8 cellular contexts compared by ENCODE assay signal in genomic region chr16:23509441-23509754, GRCh38. TPM values are rescaled to one million over a fixed set of nuclear protein-coding genes. Genes with fewer than 3 reads are reported as not detected.
DNase-seq lines count a peak whose midpoint lies in the region; ATAC-seq, FAIRE-seq and TF ChIP-seq lines count a peak whose summit lies in the region.

No MANE protein-coding gene starts in this region.

- H4K20me1 ChIP-seq in astrocyte (ENCODE audit: insufficient read depth, low read length) = peaks cover 50% of the 10 kb centered on the region

- no peaks in the 10 kb centered on the region for H3K9me3 ChIP-seq in astrocyte (ENCODE audit: insufficient read depth, low read depth, low read length)
- H3K9me3 ChIP-seq in lower lobe of right lung = no peaks in the 10 kb centered on the region

- H3K9ac ChIP-seq in astrocyte (ENCODE audit: low read length) = peak overlapping the region; percentile 83

- H3K4me3 ChIP-seq in astrocyte (ENCODE audit: insufficient read depth, low read depth, low read length) = peak overlapping the region; percentile 69
- peak overlapping the region; percentile 80 for H3K4me3 ChIP-seq in lower lobe of right lung

- peak overlapping the region; percentile 88 for H3K4me2 ChIP-seq in astrocyte (ENCODE audit: low read length)

- H3K4me3 Mint-ChIP-seq in activated T-cell treated with anti-CD3 and anti-CD28 coated beads, Interleukin-2, amount 50 U/mL, for 72 hours = peak overlapping the region; percentile 92 to 95
- H3K4me3 Mint-ChIP-seq in astrocyte (ENCODE audit: unreplicated experiment) = peak overlapping the region; percentile 93
- peak overlapping the region; percentile 89 for H3K4me3 Mint-ChIP-seq in type B pancreatic cell

- H3K27me3 Mint-ChIP-seq in activated T-cell treated with anti-CD3 and anti-CD28 coated beads, Interleukin-2, amount 50 U/mL, for 72 hours (ENCODE audit: low read depth) = no peaks in the 10 kb centered on the region
- H3K27me3 Mint-ChIP-seq in astrocyte (ENCODE audit: low read depth, unreplicated experiment) = no peaks in the 10 kb centered on the region
- H3K27me3 Mint-ChIP-seq in type B pancreatic cell = no peaks in the 10 kb centered on the region

- H3K4me1 ChIP-seq in astrocyte (ENCODE audit: insufficient read depth, low read length) (peaks cover 32% of the 10 kb centered on the region), lower lobe of right lung (peaks cover 45% of the 10 kb centered on the region)

- H3K27me3 ChIP-seq in astrocyte (ENCODE audit: insufficient read depth, low read length) (no peaks in the 10 kb centered on the region), lower lobe of right lung (ENCODE audit: low read depth) (no peaks in the 10 kb centered on the region)

- peak overlapping the region; percentile 54 for H3K27ac Mint-ChIP-seq in activated T-cell treated with anti-CD3 and anti-CD28 coated beads, Interleukin-2, amount 50 U/mL, for 72 hours
- H3K27ac Mint-ChIP-seq in astrocyte (ENCODE audit: unreplicated experiment) = peak overlapping the region; percentile 88
- H3K27ac Mint-ChIP-seq in type B pancreatic cell = peak overlapping the region; percentile 71

- H3K4me1 Mint-ChIP-seq in activated T-cell treated with anti-CD3 and anti-CD28 coated beads, Interleukin-2, amount 50 U/mL, for 72 hours (ENCODE audit: low read depth) = peaks cover 48% of the 10 kb centered on the region
- H3K4me1 Mint-ChIP-seq in astrocyte (ENCODE audit: low read depth, unreplicated experiment) (peaks cover 31% of the 10 kb centered on the region), type B pancreatic cell (ENCODE audit: unreplicated experiment) (peaks cover 31% of the 10 kb centered on the region)

- no peaks in the 10 kb centered on the region for H3K36me3 ChIP-seq in astrocyte (ENCODE audit: insufficient read depth, low read length)
- peaks cover under 1% of the 10 kb centered on the region for H3K36me3 ChIP-seq in lower lobe of right lung

- FAIRE-seq in astrocyte (lab: Jason Lieb, UNC) = no peak

- DNase-seq in activated T-cell treated with anti-CD3 and anti-CD28 coated beads, Interleukin-2, amount 50 U/mL, for 72 hours = no peak
- no peak for DNase-seq in activated T-cell treated with anti-CD3 and anti-CD28 coated beads, Interleukin-2, amount 50 U/mL, for 48 hours
- DNase-seq in astrocyte (ENCODE audit: low read depth) = no peak
- DNase-seq in lower lobe of right lung = no peak
- DNase-seq in type B pancreatic cell (ENCODE audit: extremely low spot score, unreplicated experiment) = no peak
- no peak for DNase-seq in ecto neural progenitor cell (ENCODE audit: low spot score)
- DNase-seq in NCI-H1105 treated with DMSO at 0.1 percent for 48 hours (lab: John Stamatoyannopoulos, UW) = no peak
- DNase-seq in NCI-H1105 (lab: John Stamatoyannopoulos, UW) = no peak

- intact Hi-C loops in lower lobe of right lung (cut with DNase I) = no loop called here

- H3K36me3 Mint-ChIP-seq in activated T-cell treated with anti-CD3 and anti-CD28 coated beads, Interleukin-2, amount 50 U/mL, for 72 hours (ENCODE audit: insufficient read depth in 2 of 2) = peaks cover 10 to 12% of the 10 kb centered on the region in 2 donors
- H3K36me3 Mint-ChIP-seq in astrocyte (ENCODE audit: low read depth, unreplicated experiment) = peaks cover 9% of the 10 kb centered on the region
- peaks cover 13% of the 10 kb centered on the region for H3K36me3 Mint-ChIP-seq in type B pancreatic cell

- TF ChIP-seq CTCF in astrocyte (IDR thresholded peaks at IDR 0.05; ENCODE audit: insufficient read depth, low read depth, low read length) (no peak), lower lobe of right lung (IDR thresholded peaks at IDR 0.05) (no peak), type B pancreatic cell (conservative IDR thresholded peaks at IDR 0.05) (no peak)

- ATAC-seq in activated T-cell treated with anti-CD3 and anti-CD28 coated beads, Interleukin-2, amount 50 U/mL, for 72 hours (replicated peaks in 1 of 2) = no peak
- no peak for ATAC-seq in lower lobe of right lung

- H3K27ac ChIP-seq in astrocyte (ENCODE audit: low read depth, low read length) (no peak overlapping the region), lower lobe of right lung (peak overlapping the region; percentile 89)

- peaks cover 40% of the 10 kb centered on the region for H3K79me2 ChIP-seq in astrocyte (ENCODE audit: insufficient read depth, low read length)

- H2AFZ ChIP-seq in astrocyte (ENCODE audit: low read depth, low read length) = no peak overlapping the region

- peaks cover 0 to 4% of the 10 kb centered on the region in 2 donors for H3K9me3 Mint-ChIP-seq in activated T-cell treated with anti-CD3 and anti-CD28 coated beads, Interleukin-2, amount 50 U/mL, for 72 hours
- H3K9me3 Mint-ChIP-seq in astrocyte (ENCODE audit: unreplicated experiment) (peaks cover 3% of the 10 kb centered on the region), type B pancreatic cell (peaks cover 4% of the 10 kb centered on the region)

RNA-seq across cellular contexts. Expression of gene GGA2, which starts 0.9 kb away (rescaled TPM):
- 10 to 100 TPM; 85.5 to 86.6 TPM for total RNA-seq in activated T-cell treated with anti-CD3 and anti-CD28 coated beads, Interleukin-2, amount 50 U/mL, for 72 hours
- total RNA-seq in astrocyte (74.2 and 84.0 TPM in 2 replicates), lower lobe of right lung (204 TPM), type B pancreatic cell (ENCODE audit: low replicate concordance) (63.3 and 105 TPM in 2 replicates)

RNA-seq across cellular contexts. Expression of gene EARS2, which starts 47.8 kb away (rescaled TPM):
- total RNA-seq in activated T-cell treated with anti-CD3 and anti-CD28 coated beads, Interleukin-2, amount 50 U/mL, for 72 hours = 10 to 100 TPM; 12.5 to 13.4 TPM
- total RNA-seq in astrocyte (19.4 and 24.4 TPM in 2 replicates), lower lobe of right lung (19.5 TPM), type B pancreatic cell (ENCODE audit: low replicate concordance) (24.4 and 25.3 TPM in 2 replicates)

RNA-seq across cellular contexts. Expression of gene UBFD1, which starts 48.1 kb away (rescaled TPM):
- total RNA-seq in activated T-cell treated with anti-CD3 and anti-CD28 coated beads, Interleukin-2, amount 50 U/mL, for 72 hours = 10 to 100 TPM; 58.8 to 63.4 TPM
- total RNA-seq in astrocyte (144 and 146 TPM in 2 replicates), lower lobe of right lung (39.1 TPM), type B pancreatic cell (ENCODE audit: low replicate concordance) (91.9 and 97.6 TPM in 2 replicates)

RNA-seq across cellular contexts. Expression of gene COG7, which starts 56.4 kb away (rescaled TPM):
- 10 to 100 TPM; 23.6 to 24.3 TPM for total RNA-seq in activated T-cell treated with anti-CD3 and anti-CD28 coated beads, Interleukin-2, amount 50 U/mL, for 72 hours
- total RNA-seq in astrocyte = 17.9 and 19.8 TPM in 2 replicates
- total RNA-seq in lower lobe of right lung = 21.3 TPM
- 24.0 and 29.3 TPM in 2 replicates for total RNA-seq in type B pancreatic cell (ENCODE audit: low replicate concordance)
